Comparison of ENCODE assay signal across 26 cellular contexts in the genomic region with DNA sequence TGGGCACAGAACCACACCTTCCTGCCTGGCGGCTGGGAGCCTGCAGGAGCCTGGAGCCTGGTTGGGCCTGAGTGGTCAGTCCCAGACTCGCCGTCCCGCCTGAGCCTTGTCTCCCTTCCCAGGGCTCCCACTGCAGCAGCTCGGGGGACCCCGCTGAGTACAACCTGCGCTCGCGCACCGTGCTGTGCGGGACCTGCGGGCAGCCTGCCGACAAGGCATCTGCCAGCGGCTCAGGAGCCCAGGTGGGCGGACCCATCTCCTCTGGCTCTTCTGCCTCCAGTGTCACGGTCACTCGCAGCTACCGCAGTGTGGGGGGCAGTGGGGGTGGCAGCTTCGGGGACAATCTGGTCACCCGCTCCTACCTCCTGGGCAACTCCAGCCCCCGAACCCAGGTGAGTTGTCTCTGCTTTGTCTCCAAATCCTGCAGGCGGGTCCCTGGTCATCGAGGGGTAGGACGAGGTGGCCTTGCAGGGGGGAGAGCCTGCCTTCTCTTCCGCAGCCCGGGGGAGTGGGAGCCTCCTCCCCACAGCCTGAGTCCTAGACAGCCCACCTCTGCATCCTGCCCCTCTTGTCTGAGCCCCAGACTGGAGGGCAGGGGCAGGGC. TPM values are rescaled to one million over a fixed set of nuclear protein-coding genes. Genes with fewer than 3 reads are reported as not detected.
DNase-seq lines count a peak whose midpoint lies in the region; ATAC-seq, FAIRE-seq and TF ChIP-seq lines count a peak whose summit lies in the region.
"Had no signal": no experiment of that assay in that cellular context is flagged by ENCODE, and none has a peak within 500 bp of the region (broad histone marks: within the 10 kb centered on the region; RNA-seq: fewer than 3 reads in every experiment).

No MANE protein-coding gene starts in this region.

- TF ChIP-seq RAD21 in A549 (conservative IDR thresholded peaks at IDR 0.05 in 1 of 2, IDR thresholded peaks at IDR 0.05 in 1 of 2): no peak

- TF ChIP-seq EP300 in A549 (IDR thresholded peaks at IDR 0.05): no peak
- TF ChIP-seq EP300 in gastroesophageal sphincter (IDR thresholded peaks at IDR 0.05): no peak

- H3K4me1 ChIP-seq in A549 (0 out of 3 replicates have a peak, but pooled peaks cover 3% of the 10 kb centered on the region), NT2/D1 (ENCODE audit: insufficient read depth, insufficient read length) (peaks cover 32% of the 10 kb centered on the region), gastroesophageal sphincter (peaks cover 4 to 65% (median 13%) of the 10 kb centered on the region in 3 donors)
- H3K4me1 ChIP-seq: BE2C, upper lobe of left lung had no signal

- no peak overlapping the region for H3K27ac ChIP-seq in A549
- H3K27ac ChIP-seq in gastroesophageal sphincter: peak overlapping the region in 3 of 4 donors; percentile 38 to 83 (median 81)
- H3K27ac ChIP-seq: brain microvascular endothelial cell, upper lobe of left lung had no signal

- H3K9ac ChIP-seq in NT2/D1 (ENCODE audit: insufficient read length, low read depth): peak overlapping the region; percentile 53

- WGBS in A549 (ENCODE audit: missing lambda C conversion rate): 94% methylated on average over 24 of the region's 26 CpGs
- no CpG with 5 or more reads among the region's 26 CpGs for WGBS in gastroesophageal sphincter (ENCODE audit: low coverage in 1 of 2), 2 donors

- no peak overlapping the region for H3K4me2 ChIP-seq in A549

- H3K4me3 ChIP-seq in A549 (no peak overlapping the region), NT2/D1 (ENCODE audit: insufficient read length, low read depth) (no peak overlapping the region), gastroesophageal sphincter (no peak overlapping the region), H7 (ENCODE audit: insufficient read depth, low read depth, low read length) (no peak overlapping the region)
- H3K4me3 ChIP-seq: upper lobe of left lung had no signal

- no peaks in the 10 kb centered on the region for H3K9me3 ChIP-seq in A549
- H3K9me3 ChIP-seq in NT2/D1 (ENCODE audit: insufficient read depth, low read length): no peaks in the 10 kb centered on the region
- H3K9me3 ChIP-seq in gastroesophageal sphincter: no peaks in the 10 kb centered on the region
- H3K9me3 ChIP-seq: BE2C, upper lobe of left lung had no signal

- CTCF ChIA-PET in A549 (lab: Yijun Ruan, JAX): interaction anchor here (1.3 to 54.8 kb wide), 3 partner anchors 8 to 91 kb away, joined by 6 to 2239 read pairs (median 639); a partner anchor contains a TSS

- no peak for TF ChIP-seq CTCF in A549 (IDR thresholded peaks at IDR 0.05)
- TF ChIP-seq CTCF in gastroesophageal sphincter (IDR thresholded peaks at IDR 0.05): no peak

- ATAC-seq in A549 (peak in 1 of 2 experiments; percentile 0; a peak in 2 of 6 replicates), gastroesophageal sphincter (no peak), HG02642 (IDR thresholded peaks at IDR 0.05; ENCODE audit: poor library complexity, unreplicated experiment) (no peak), SK-N-SH treated with all-trans-retinoic acid at 6 μM for 48 hours (no peak; the same call in 2 of the 3 replicates)
- ATAC-seq: right cardiac atrium had no signal

- DNase-seq in A549 (ENCODE audit: low read depth in 1 of 2, low spot score in 1 of 2) (no peak), NT2/D1 (ENCODE audit: low read depth, low spot score) (no peak), H7 (no peak)
- DNase-seq: activated CD4-positive, alpha-beta T cell treated with anti-CD3 and anti-CD28 coated beads, Interleukin-2, amount 50 U/mL, for 4 hours; activated CD4-positive, CD25-positive, alpha-beta regulatory T cell; activated naive CD4-positive, alpha-beta T cell treated with anti-CD3 and anti-CD28 coated beads for 36 hours; BE2C; brain microvascular endothelial cell; effector memory CD4-positive, alpha-beta T cell; erythroblast; foreskin melanocyte; H9; mammary epithelial cell; NCI-H1105 treated with DMSO at 0.1 percent for 48 hours; NCI-H2029; NCI-H69; right cardiac atrium; stimulated activated CD4-positive, alpha-beta T cell treated with anti-CD3 and anti-CD28 coated beads, Interleukin-12 subunit alpha, Interleukin-12 subunit beta, amount 100 ng/mL, for 4 hours; stimulated activated CD4-positive, alpha-beta T cell treated with anti-CD3 and anti-CD28 coated beads, Interleukin-4, amount 100 ng/mL, for 1 hour had no signal

- POLR2A ChIA-PET in A549 (lab: Yijun Ruan, JAX): no interaction called here

- H3K27me3 ChIP-seq in NT2/D1 (ENCODE audit: insufficient read depth, insufficient read length) (no peaks in the 10 kb centered on the region), gastroesophageal sphincter (no peaks in the 10 kb centered on the region), H7 (ENCODE audit: control insufficient read depth, insufficient read depth, low read length) (no peaks in the 10 kb centered on the region)
- H3K27me3 ChIP-seq: BE2C, brain microvascular endothelial cell, upper lobe of left lung had no signal

- no peak for FAIRE-seq in A549 (lab: Jason Lieb, UNC)
- FAIRE-seq: colon, G401.6, RCC 7860 had no signal

- TF ChIP-seq POLR2A in A549 (IDR thresholded peaks at IDR 0.05; ENCODE audit: low read length) (no peak), gastroesophageal sphincter (IDR thresholded peaks at IDR 0.05) (no peak)

- H3K36me3 ChIP-seq in NT2/D1 (ENCODE audit: insufficient read depth, insufficient read length, low read length): peaks cover 81% of the 10 kb centered on the region
- peaks cover 4 to 65% of the 10 kb centered on the region in 2 donors for H3K36me3 ChIP-seq in gastroesophageal sphincter
- peaks cover 25% of the 10 kb centered on the region for H3K36me3 ChIP-seq in H7 (replicated peaks; ENCODE audit: control insufficient read depth, insufficient read depth, low read length)

TF ChIP-seq in A549, 52 proteins besides CTCF, POLR2A, EP300 and RAD21:
- TF ChIP-seq POLR2AphosphoS2 (conservative IDR thresholded peaks at IDR 0.05; ENCODE audit: low read length) (peak; percentile 44; the same call in 1 of the 2 replicates), CHD2 (IDR thresholded peaks at IDR 0.05; ENCODE audit: low read length, partially characterized antibody) (no peak), NR3C1 (IDR thresholded peaks at IDR 0.05) (no peak)

TF ChIP-seq in SK-N-SH treated with all-trans-retinoic acid at 6 μM for 48 hours, 23 proteins besides CTCF, POLR2A, EP300 and RAD21 (continues in another document):
- TF ChIP-seq TCF4 (CRISPR knock-in tag; IDR thresholded peaks at IDR 0.05; ENCODE audit: borderline replicate concordance): no peak
- TF ChIP-seq, protein P1, sequence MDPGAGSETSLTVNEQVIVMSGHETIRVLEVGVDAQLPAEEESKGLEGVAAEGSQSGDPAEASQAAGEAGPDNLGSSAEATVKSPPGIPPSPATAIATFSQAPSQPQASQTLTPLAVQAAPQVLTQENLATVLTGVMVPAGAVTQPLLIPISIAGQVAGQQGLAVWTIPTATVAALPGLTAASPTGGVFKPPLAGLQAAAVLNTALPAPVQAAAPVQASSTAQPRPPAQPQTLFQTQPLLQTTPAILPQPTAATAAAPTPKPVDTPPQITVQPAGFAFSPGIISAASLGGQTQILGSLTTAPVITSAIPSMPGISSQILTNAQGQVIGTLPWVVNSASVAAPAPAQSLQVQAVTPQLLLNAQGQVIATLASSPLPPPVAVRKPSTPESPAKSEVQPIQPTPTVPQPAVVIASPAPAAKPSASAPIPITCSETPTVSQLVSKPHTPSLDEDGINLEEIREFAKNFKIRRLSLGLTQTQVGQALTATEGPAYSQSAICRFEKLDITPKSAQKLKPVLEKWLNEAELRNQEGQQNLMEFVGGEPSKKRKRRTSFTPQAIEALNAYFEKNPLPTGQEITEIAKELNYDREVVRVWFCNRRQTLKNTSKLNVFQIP (CRISPR knock-in tag; IDR thresholded peaks at IDR 0.05; ENCODE audit: borderline replicate concordance, low read depth): no peak

RNA-seq across cellular contexts. Expression of a gene that starts 14.9 kb away (rescaled TPM):
- polyA plus RNA-seq in A549 (2011; rRNA removed) (0.27 and 0.37 TPM in 2 replicates), A549 (2017; fragmentation: RNase III; extraction: RNeasy Plus Mini Kit Qiagen cat#74134 plus additional on column Dnase treatment) (0.04 to 0.09 TPM (median 0.07 TPM) in 3 replicates)
- polyA plus RNA-seq in A549 (2012; cell fraction: cytosol; rRNA removed): 0.06 and 0.07 TPM in 2 replicates
- polyA plus RNA-seq in A549 (2012; cell fraction: nucleus; rRNA removed): 0.49 and 0.66 TPM in 2 replicates
- polyA minus RNA-seq in A549 (2011; rRNA and poly(A)+ RNA removed): 0.58 and 0.78 TPM in 2 replicates
- 1 to 10 TPM; 1.7 to 7.5 (median 3.4) TPM for total RNA-seq in gastroesophageal sphincter
- total RNA-seq in H7 (2014; rRNA removed; shearing (Covaris generic)): 10.3 and 15.8 TPM in 2 replicates

RNA-seq across cellular contexts. Expression of a gene that starts 24.0 kb away (rescaled TPM):
- polyA plus RNA-seq in A549 (2011; rRNA removed) (155 and 214 TPM in 2 replicates), A549 (2017; fragmentation: RNase III; extraction: RNeasy Plus Mini Kit Qiagen cat#74134 plus additional on column Dnase treatment) (286 to 310 TPM (median 288 TPM) in 3 replicates)
- 353 and 498 TPM in 2 replicates for polyA plus RNA-seq in A549 (2012; cell fraction: cytosol; rRNA removed)
- polyA plus RNA-seq in A549 (2012; cell fraction: nucleus; rRNA removed): 1,197 and 1,289 TPM in 2 replicates
- 151 and 242 TPM in 2 replicates for polyA minus RNA-seq in A549 (2011; rRNA and poly(A)+ RNA removed)
- 100 to 1,000 TPM; 327 to 617 (median 519) TPM for total RNA-seq in gastroesophageal sphincter
- total RNA-seq in H7 (2014; rRNA removed; shearing (Covaris generic)): 101 and 119 TPM in 2 replicates

RNA-seq across cellular contexts. Expression of a gene that starts 55.4 kb away (rescaled TPM):
- 30.7 and 38.8 TPM in 2 replicates for polyA plus RNA-seq in A549 (2011; rRNA removed)
- polyA plus RNA-seq in A549 (2012; cell fraction: cytosol; rRNA removed): 19.9 and 24.4 TPM in 2 replicates
- 11.8 and 17.0 TPM in 2 replicates for polyA plus RNA-seq in A549 (2012; cell fraction: nucleus; rRNA removed)
- polyA plus RNA-seq in A549 (2017; fragmentation: RNase III; extraction: RNeasy Plus Mini Kit Qiagen cat#74134 plus additional on column Dnase treatment): 22.7 to 25.1 TPM (median 23.1 TPM) in 3 replicates
- 34.0 and 47.4 TPM in 2 replicates for polyA minus RNA-seq in A549 (2011; rRNA and poly(A)+ RNA removed)
- total RNA-seq in gastroesophageal sphincter: 10 to 100 TPM in 3 of 4 donors, 1 to 10 TPM in 1; 9.4 to 17.0 (median 12.7) TPM
- total RNA-seq in H7 (2014; rRNA removed; shearing (Covaris generic)): 31.9 and 33.2 TPM in 2 replicates

RNA-seq across cellular contexts. Expression of a gene that starts 56.2 kb away (rescaled TPM):
- 1.8 and 2.4 TPM in 2 replicates for polyA plus RNA-seq in A549 (2011; rRNA removed)
- 3.2 and 3.9 TPM in 2 replicates for polyA plus RNA-seq in A549 (2012; cell fraction: cytosol; rRNA removed)
- 2.2 and 3.9 TPM in 2 replicates for polyA plus RNA-seq in A549 (2012; cell fraction: nucleus; rRNA removed)
- polyA plus RNA-seq in A549 (2017; fragmentation: RNase III; extraction: RNeasy Plus Mini Kit Qiagen cat#74134 plus additional on column Dnase treatment): 3.3 to 4.9 TPM (median 4.4 TPM) in 3 replicates
- 2.4 and 2.8 TPM in 2 replicates for polyA minus RNA-seq in A549 (2011; rRNA and poly(A)+ RNA removed)
- under 1 TPM; under 0.01 to 0.78 (median 0.52) TPM for total RNA-seq in gastroesophageal sphincter
- 52.7 and 65.2 TPM in 2 replicates for total RNA-seq in H7 (2014; rRNA removed; shearing (Covaris generic))

Comparison
In these comparisons a context has a peak if more than half of its experiments do, and no peak if none do; other contexts are left out.
1. H3K27ac ChIP-seq: peak in gastroesophageal sphincter (3 of 4); none in A549 (0 of 2).